Comparison of ENCODE assay signal across 8 cellular contexts in genomic region chr5:55227738-55228430, GRCh38. TPM values are rescaled to one million over a fixed set of nuclear protein-coding genes. Genes with fewer than 3 reads are reported as not detected.
A peak's percentile ranks its signal among the peaks of the same experiment; 100 is the strongest.
DNase-seq lines count a peak whose midpoint lies in the region; ATAC-seq and TF ChIP-seq lines count a peak whose summit lies in the region.

No MANE protein-coding gene starts in this region.

- H3K27ac ChIP-seq in DOHH2 (ENCODE audit: low read depth, low read length), result no peak overlapping the region
- H3K27ac ChIP-seq in effector memory CD4-positive, alpha-beta T cell (ENCODE audit: insufficient read depth, low read length, poor library complexity, severe bottlenecking), result no peak overlapping the region
- H3K27ac ChIP-seq in trophoblast cell (ENCODE audit: low read depth, low read length), result no peak overlapping the region

- H3K18ac ChIP-seq in trophoblast cell (ENCODE audit: low read length), result no peak overlapping the region

- no peaks in the 10 kb centered on the region for H3K9me2 ChIP-seq in DOHH2 (replicated peaks; ENCODE audit: control insufficient read depth, low read length)

- no peaks in the 10 kb centered on the region for H3K9me3 ChIP-seq in DOHH2 (ENCODE audit: control insufficient read depth, insufficient read depth, low read length)
- no peaks in the 10 kb centered on the region for H3K9me3 ChIP-seq in effector memory CD4-positive, alpha-beta T cell (ENCODE audit: control insufficient read depth, low read length)
- H3K9me3 ChIP-seq in trophoblast cell (ENCODE audit: insufficient read depth, low read depth, low read length), result peaks cover 4% of the 10 kb centered on the region

- no peak for TF ChIP-seq POLR2A in GM18505 (IDR thresholded peaks at IDR 0.05; ENCODE audit: borderline replicate concordance, extremely low read depth, insufficient read depth, insufficient read length)

- no peaks in the 10 kb centered on the region; the same call in 1 of the 2 replicates for H4K20me1 ChIP-seq in DOHH2 (ENCODE audit: control insufficient read depth, insufficient read depth, low read depth, low read length)

- H3K4me2 ChIP-seq in DOHH2 (ENCODE audit: low read length), result peak overlapping the region; percentile 89
- H3K4me2 ChIP-seq in trophoblast cell (ENCODE audit: low read length), result peak overlapping the region; percentile 78

- H2AK5ac ChIP-seq in trophoblast cell (ENCODE audit: low read length), result no peak overlapping the region

- H2AFZ ChIP-seq in trophoblast cell (ENCODE audit: insufficient read depth, low read length, poor library complexity), result no peak overlapping the region

- H2BK5ac ChIP-seq in trophoblast cell (ENCODE audit: low read depth, low read length, poor library complexity), result no peak overlapping the region

- no peak overlapping the region for H3K14ac ChIP-seq in trophoblast cell (ENCODE audit: low read length)

- ATAC-seq in HG02588 (IDR thresholded peaks at IDR 0.05; ENCODE audit: unreplicated experiment) (no peak), GM18505 (IDR thresholded peaks at IDR 0.05; ENCODE audit: unreplicated experiment) (no peak)

- no CpG with 5 or more reads among the region's 25 CpGs for WGBS in trophoblast cell (ENCODE audit: extremely low coverage, insufficient coverage, insufficient read length)

- DNase-seq in NCI-H69 (lab: John Stamatoyannopoulos, UW), result peak; percentile 39
- DNase-seq in effector memory CD4-positive, alpha-beta T cell, result no peak
- DNase-seq in trophoblast cell, result no peak
- no peak for DNase-seq in hypothalamus (lab: John Stamatoyannopoulos, UW)
- no peak for DNase-seq in stimulated activated CD4-positive, alpha-beta T cell treated with anti-CD3 and anti-CD28 coated beads, Interleukin-4, amount 100 ng/mL, for 1 hour

- no peak overlapping the region for H2BK12ac ChIP-seq in trophoblast cell (ENCODE audit: low read length)

- H4K12ac ChIP-seq in trophoblast cell (ENCODE audit: low read depth, low read length), result no peak overlapping the region

- no peaks in the 10 kb centered on the region for H3K79me1 ChIP-seq in trophoblast cell (ENCODE audit: low read length)

- no peaks in the 10 kb centered on the region for H3F3A ChIP-seq in DOHH2 (ENCODE audit: control insufficient read depth, insufficient read depth)

- no peak overlapping the region for H4K91ac ChIP-seq in trophoblast cell (ENCODE audit: low read depth, low read length)

- H3K36me3 ChIP-seq in DOHH2 (ENCODE audit: control insufficient read depth, low read length) (no peaks in the 10 kb centered on the region), trophoblast cell (ENCODE audit: control insufficient read depth in 1 of 2, insufficient read depth in 2 of 2, low read length in 2 of 2) (no peaks in the 10 kb centered on the region)
- H3K36me3 ChIP-seq in effector memory CD4-positive, alpha-beta T cell (ENCODE audit: control insufficient read depth, insufficient read depth, low read length), result no peaks in the 10 kb centered on the region

- H3K4me1 ChIP-seq in DOHH2 (ENCODE audit: control insufficient read depth, low read length) (peaks cover 37% of the 10 kb centered on the region), trophoblast cell (ENCODE audit: control insufficient read depth in 1 of 2, insufficient read depth in 2 of 2, low read length in 2 of 2) (peaks cover 16 to 27% of the 10 kb centered on the region in 2 experiments)
- peaks cover 45% of the 10 kb centered on the region for H3K4me1 ChIP-seq in effector memory CD4-positive, alpha-beta T cell (ENCODE audit: control insufficient read depth, insufficient read depth, low read length, poor library complexity, severe bottlenecking)

- H3K9ac ChIP-seq in trophoblast cell (ENCODE audit: low read length), result no peak overlapping the region

- H4K8ac ChIP-seq in trophoblast cell (ENCODE audit: low read depth, low read length), result no peak overlapping the region

- H3K23ac ChIP-seq in trophoblast cell (ENCODE audit: low read length), result no peak overlapping the region

- H3K4me3 ChIP-seq in DOHH2 (ENCODE audit: low read length), result peak overlapping the region; percentile 76
- H3K4me3 ChIP-seq in effector memory CD4-positive, alpha-beta T cell (ENCODE audit: insufficient read depth, low read depth, low read length, poor library complexity, severe bottlenecking), result peak overlapping the region; percentile 48
- H3K4me3 ChIP-seq in trophoblast cell (ENCODE audit: low read depth, low read length), result no peak overlapping the region

- no peaks in the 10 kb centered on the region for H3K79me2 ChIP-seq in DOHH2 (ENCODE audit: control insufficient read depth, low read length)
- no peaks in the 10 kb centered on the region for H3K79me2 ChIP-seq in trophoblast cell (ENCODE audit: control insufficient read depth, insufficient read depth, low read length, poor library complexity)

- peaks cover 97% of the 10 kb centered on the region for H3K27me3 ChIP-seq in DOHH2 (ENCODE audit: control insufficient read depth, low read length)
- peaks cover 83% of the 10 kb centered on the region for H3K27me3 ChIP-seq in effector memory CD4-positive, alpha-beta T cell (replicated peaks; ENCODE audit: control insufficient read depth, insufficient read depth, low read length, poor library complexity, severe bottlenecking)
- H3K27me3 ChIP-seq in trophoblast cell (ENCODE audit: insufficient read depth, low read length), result peaks cover 87% of the 10 kb centered on the region

- no peak overlapping the region for H2BK120ac ChIP-seq in trophoblast cell (ENCODE audit: insufficient read depth, low read length, poor library complexity)

- TF ChIP-seq CTCF in DOHH2 (IDR thresholded peaks at IDR 0.05; ENCODE audit: low read depth, low read length, poor library complexity, severe bottlenecking), result no peak

- H3K4ac ChIP-seq in trophoblast cell (ENCODE audit: low read depth, low read length), result no peak overlapping the region

RNA-seq across cellular contexts. Expression of gene MCIDAS, which starts 0.8 kb away (rescaled TPM):
- polyA plus RNA-seq in trophoblast cell (2013), result 0.04 TPM in 1 of 2 replicates, not detected in the other

RNA-seq across cellular contexts. Expression of gene CCNO, which starts 5.5 kb away (rescaled TPM):
- 0.33 and 0.46 TPM in 2 replicates for polyA plus RNA-seq in trophoblast cell (2013)

RNA-seq across cellular contexts. Expression of gene CDC20B, which starts 54.9 kb away (rescaled TPM):
- 0.01 and 0.03 TPM in 2 replicates for polyA plus RNA-seq in trophoblast cell (2013)
